9 cellular contexts compared by ENCODE assay signal in the genomic region with DNA sequence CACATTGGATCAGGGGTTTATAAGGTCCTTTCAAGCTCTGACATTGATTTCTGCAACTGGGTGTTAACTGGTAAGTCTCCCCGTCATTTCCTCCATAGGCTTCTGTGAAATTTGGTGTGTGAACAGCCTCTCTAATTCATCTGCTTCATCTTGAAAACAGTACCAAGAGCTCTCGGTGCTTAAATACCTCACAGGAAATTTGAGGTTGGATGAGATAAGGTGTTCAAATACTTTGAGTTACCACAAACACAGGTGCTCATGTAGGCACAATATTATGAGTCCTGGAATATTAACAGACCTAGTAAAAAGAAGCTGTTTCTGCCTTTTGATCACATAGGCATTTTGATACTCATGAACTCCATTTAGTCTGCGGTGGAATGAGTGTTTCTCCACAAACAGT.
DNase-seq lines count a peak whose midpoint lies in the region; ATAC-seq, FAIRE-seq and TF ChIP-seq lines count a peak whose summit lies in the region.
"Had no signal": no experiment of that assay in that cellular context is flagged by ENCODE, and none has a peak within 500 bp of the region (broad histone marks: within the 10 kb centered on the region; RNA-seq: fewer than 3 reads in every experiment).

No MANE protein-coding gene starts in this region.

- TF ChIP-seq CTCF in GM20000 (IDR thresholded peaks at IDR 0.05; ENCODE audit: extremely low read depth, missing control alignments) (no peak), K562 (IDR thresholded peaks at IDR 0.05 in 2 of 3, conservative IDR thresholded peaks at IDR 0.05 in 1 of 3; ENCODE audit: insufficient read depth in 2 of 3, low read depth in 1 of 3, low read length in 3 of 3) (no peak), esophagus muscularis mucosa (IDR thresholded peaks at IDR 0.05) (no peak)

- TF ChIP-seq RAD21 in K562 (CRISPR knock-in tag; conservative IDR thresholded peaks at IDR 0.05 in 1 of 2, IDR thresholded peaks at IDR 0.05 in 1 of 2) = no peak

- H3K4me3 ChIP-seq in K562 = no peak overlapping the region
- H3K4me3 ChIP-seq in esophagus muscularis mucosa = no peak overlapping the region
- H3K4me3 ChIP-seq: dorsolateral prefrontal cortex had no signal

- TF ChIP-seq POLR2A in K562 (conservative IDR thresholded peaks at IDR 0.05) = no peak
- no peak for TF ChIP-seq POLR2A in esophagus muscularis mucosa (IDR thresholded peaks at IDR 0.05; ENCODE audit: low read depth)

- H3K9me3 ChIP-seq in K562 (replicated peaks; ENCODE audit: control insufficient read depth, insufficient read depth, low read depth, low read length) (no peaks in the 10 kb centered on the region), esophagus muscularis mucosa (no peaks in the 10 kb centered on the region)

- intact Hi-C loops in K562 (cut with micrococcal nuclease) (no loop called here), esophagus muscularis mucosa (cut with DNase I) (no loop called here)

- no peak overlapping the region for H2AFZ ChIP-seq in K562 (ENCODE audit: low read depth, low read length)

- peak; percentile 42 for DNase-seq in GM20000 (ENCODE audit: low spot score)
- DNase-seq in K562 (ENCODE audit: extremely low read depth in 1 of 4, low spot score in 3 of 4) = no peak
- DNase-seq in NCI-H2171 (lab: John Stamatoyannopoulos, UW) = no peak
- no peak for DNase-seq in esophagus muscularis mucosa (ENCODE audit: extremely low spot score)
- no peak for DNase-seq in SHP77 (lab: John Stamatoyannopoulos, UW)
- DNase-seq: dorsolateral prefrontal cortex had no signal

- BruUV-seq in K562 (replicated peaks; lab: Mats Ljungman, UMichigan) = no TSS peak

- peaks cover 0 to 4% of the 10 kb centered on the region in 2 experiments; a peak in 1 of 5 replicates for H3K27me3 ChIP-seq in K562 (ENCODE audit: control insufficient read depth in 2 of 2, insufficient read depth in 2 of 2, low read length in 2 of 2)
- H3K27me3 ChIP-seq in esophagus muscularis mucosa = no peaks in the 10 kb centered on the region
- H3K27me3 ChIP-seq: dorsolateral prefrontal cortex had no signal

- no peaks in the 10 kb centered on the region for H3K9me1 ChIP-seq in K562 (ENCODE audit: control insufficient read depth, insufficient read depth, low read length)

- no peak for TF ChIP-seq EP300 in K562 (IDR thresholded peaks at IDR 0.05; ENCODE audit: low read length)
- no peak for TF ChIP-seq EP300 in esophagus muscularis mucosa (IDR thresholded peaks at IDR 0.05)

- H3K9ac ChIP-seq in K562 (ENCODE audit: insufficient read depth in 1 of 2, low read depth in 2 of 2, low read length in 2 of 2) = no peak overlapping the region

- H3K79me2 ChIP-seq in K562 (ENCODE audit: control insufficient read depth, insufficient read depth, low read length) = no peaks in the 10 kb centered on the region

- H3K27ac ChIP-seq in K562 (ENCODE audit: extremely low read depth, low read depth, low read length) = no peak overlapping the region
- H3K27ac ChIP-seq in esophagus muscularis mucosa (replicated peaks in 1 of 4) = no peak overlapping the region
- H3K27ac ChIP-seq: dorsolateral prefrontal cortex had no signal

- peak; percentile 35 for FAIRE-seq in K562 (lab: Jason Lieb, UNC)

- WGBS in K562 (ENCODE audit: insufficient coverage, low coverage, missing lambda C conversion rate) = 9% methylated on average over 3 of the region's 3 CpGs
- 78% methylated on average over 3 of the region's 3 CpGs for WGBS in esophagus muscularis mucosa

- H3K36me3 ChIP-seq in K562 (ENCODE audit: control insufficient read depth, insufficient read depth, low read length) (no peaks in the 10 kb centered on the region), esophagus muscularis mucosa (no peaks in the 10 kb centered on the region)

- H3K4me1 ChIP-seq in K562 (replicated peaks in 1 of 2; ENCODE audit: control insufficient read depth in 2 of 2, insufficient read depth in 2 of 2, low read length in 2 of 2) (no peaks in the 10 kb centered on the region), esophagus muscularis mucosa (no peaks in the 10 kb centered on the region)

- POLR2A ChIA-PET in K562 (lab: Yijun Ruan, JAX) = no interaction called here

- ATAC-seq in GM18498 (IDR thresholded peaks at IDR 0.05; ENCODE audit: unreplicated experiment) = peak; percentile 79
- ATAC-seq in HG03442 (IDR thresholded peaks at IDR 0.05; ENCODE audit: unreplicated experiment) = peak; percentile 72
- no peak for ATAC-seq in K562
- ATAC-seq in GM21717 (IDR thresholded peaks at IDR 0.05; ENCODE audit: unreplicated experiment) = no peak

- in situ Hi-C loops in K562 (cut with MboI) = no loop called here

- no peak overlapping the region for H3K4me2 ChIP-seq in K562 (ENCODE audit: insufficient read depth, low read length)

- H4K20me1 ChIP-seq in K562 (replicated peaks; ENCODE audit: control insufficient read depth, insufficient read depth, low read length) = no peaks in the 10 kb centered on the region

- CTCF ChIA-PET in K562 (lab: Yijun Ruan, JAX; ENCODE audit: low intra/inter-chr PET ratio) = no interaction called here

TF ChIP-seq in K562, 482 proteins besides CTCF, POLR2A, EP300 and RAD21:
- TF ChIP-seq THRAP3 (IDR thresholded peaks at IDR 0.05; ENCODE audit: borderline replicate concordance) (no peak), FOXA1 (IDR thresholded peaks at IDR 0.05; ENCODE audit: borderline replicate concordance) (no peak), ZNF79 (CRISPR knock-in tag; IDR thresholded peaks at IDR 0.05; ENCODE audit: low read depth) (no peak), ZNF589 (CRISPR knock-in tag; IDR thresholded peaks at IDR 0.05; ENCODE audit: low read depth) (no peak), SMAD1 (IDR thresholded peaks at IDR 0.05; ENCODE audit: low read depth, low read length, partially characterized antibody) (no peak), MBD2 (IDR thresholded peaks at IDR 0.05; ENCODE audit: borderline replicate concordance, low read depth) (no peak), GABPA (tag; conservative IDR thresholded peaks at IDR 0.05; ENCODE audit: low read depth) (no peak), U2AF2 (optimal IDR thresholded peaks at IDR 0.05; ENCODE audit: low read depth, low read length) (no peak), RFX7 (CRISPR knock-in tag; IDR thresholded peaks at IDR 0.05) (no peak)
- TF ChIP-seq, protein P1, sequence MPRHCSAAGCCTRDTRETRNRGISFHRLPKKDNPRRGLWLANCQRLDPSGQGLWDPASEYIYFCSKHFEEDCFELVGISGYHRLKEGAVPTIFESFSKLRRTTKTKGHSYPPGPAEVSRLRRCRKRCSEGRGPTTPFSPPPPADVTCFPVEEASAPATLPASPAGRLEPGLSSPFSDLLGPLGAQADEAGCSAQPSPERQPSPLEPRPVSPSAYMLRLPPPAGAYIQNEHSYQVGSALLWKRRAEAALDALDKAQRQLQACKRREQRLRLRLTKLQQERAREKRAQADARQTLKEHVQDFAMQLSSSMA (CRISPR knock-in tag; IDR thresholded peaks at IDR 0.05) = no peak
- TF ChIP-seq, protein P2, sequence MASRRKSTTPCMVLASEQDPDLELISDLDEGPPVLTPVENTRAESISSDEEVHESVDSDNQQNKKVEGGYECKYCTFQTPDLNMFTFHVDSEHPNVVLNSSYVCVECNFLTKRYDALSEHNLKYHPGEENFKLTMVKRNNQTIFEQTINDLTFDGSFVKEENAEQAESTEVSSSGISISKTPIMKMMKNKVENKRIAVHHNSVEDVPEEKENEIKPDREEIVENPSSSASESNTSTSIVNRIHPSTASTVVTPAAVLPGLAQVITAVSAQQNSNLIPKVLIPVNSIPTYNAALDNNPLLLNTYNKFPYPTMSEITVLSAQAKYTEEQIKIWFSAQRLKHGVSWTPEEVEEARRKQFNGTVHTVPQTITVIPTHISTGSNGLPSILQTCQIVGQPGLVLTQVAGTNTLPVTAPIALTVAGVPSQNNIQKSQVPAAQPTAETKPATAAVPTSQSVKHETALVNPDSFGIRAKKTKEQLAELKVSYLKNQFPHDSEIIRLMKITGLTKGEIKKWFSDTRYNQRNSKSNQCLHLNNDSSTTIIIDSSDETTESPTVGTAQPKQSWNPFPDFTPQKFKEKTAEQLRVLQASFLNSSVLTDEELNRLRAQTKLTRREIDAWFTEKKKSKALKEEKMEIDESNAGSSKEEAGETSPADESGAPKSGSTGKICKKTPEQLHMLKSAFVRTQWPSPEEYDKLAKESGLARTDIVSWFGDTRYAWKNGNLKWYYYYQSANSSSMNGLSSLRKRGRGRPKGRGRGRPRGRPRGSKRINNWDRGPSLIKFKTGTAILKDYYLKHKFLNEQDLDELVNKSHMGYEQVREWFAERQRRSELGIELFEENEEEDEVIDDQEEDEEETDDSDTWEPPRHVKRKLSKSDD (conservative IDR thresholded peaks at IDR 0.05; ENCODE audit: low read length) = no peak

Comparison
In these comparisons a context has a peak if more than half of its experiments do, and no peak if none do; other contexts are left out.
1. ATAC-seq: peak in GM18498 (single experiment) and HG03442 (single experiment); none in K562 (single experiment) and GM21717 (single experiment).